In genomic region chr2:23475036-23475435, GRCh38 we compare ENCODE assay signal across 26 cellular contexts.
"Had no signal": no experiment of that assay in that cellular context is flagged by ENCODE, and none has a peak within 500 bp of the region (broad histone marks: within the 10 kb centered on the region; RNA-seq: fewer than 3 reads in every experiment).

No MANE protein-coding gene starts in this region.

- H3K27me3 Mint-ChIP-seq: activated B cell treated with CpG ODN at 0.5 μM for 24 hours had no signal

- ATAC-seq: activated CD4-positive, alpha-beta T cell treated with anti-CD3 and anti-CD28 coated beads for 36 hours; activated T-helper 17 cell treated with anti-CD3 and anti-CD28 coated beads, Interleukin-2, amount 50 U/mL, for 72 hours; heart left ventricle; left lobe of liver; lower lobe of right lung; naive thymus-derived CD4-positive, alpha-beta T cell had no signal

- H3K4me1 Mint-ChIP-seq: activated B cell treated with CpG ODN at 0.5 μM for 24 hours; activated CD4-positive, alpha-beta T cell treated with anti-CD3 and anti-CD28 coated beads for 36 hours; activated naive CD8-positive, alpha-beta T cell treated with anti-CD3 and anti-CD28 coated beads, Interleukin-2, amount 10 ng/mL, durations not matched to agents 7 days and 5 days; activated T-helper 17 cell treated with anti-CD3 and anti-CD28 coated beads, Interleukin-2, amount 50 U/mL, for 72 hours; immature natural killer cell had no signal

- H3K27me3 ChIP-seq: breast epithelium, heart left ventricle, testis had no signal

- H3K36me3 ChIP-seq: breast epithelium, heart left ventricle, lower lobe of right lung, spleen had no signal

- H3K9me3 ChIP-seq: breast epithelium, heart left ventricle, lower lobe of right lung, spleen, testis had no signal

- DNase-seq: activated B cell treated with CpG ODN at 0.5 μM for 24 hours; activated CD4-positive, alpha-beta T cell treated with anti-CD3 and anti-CD28 coated beads for 36 hours; activated CD4-positive, alpha-beta T cell treated with anti-CD3 and anti-CD28 coated beads, Interleukin-2, amount 50 U/mL, for 4 hours; activated CD8-positive, alpha-beta memory T cell treated with anti-CD3 and anti-CD28 coated beads for 24 hours; activated CD8-positive, alpha-beta memory T cell treated with anti-CD3 and anti-CD28 coated beads, Interleukin-2, amount 50 U/mL, for 4 hours; activated naive CD4-positive, alpha-beta T cell treated with anti-CD3 and anti-CD28 coated beads for 36 hours; activated naive CD8-positive, alpha-beta T cell treated with anti-CD3 and anti-CD28 coated beads, Interleukin-2, amount 10 ng/mL, durations not matched to agents 7 days and 5 days; activated T-cell treated with anti-CD3 and anti-CD28 coated beads, Interleukin-2, amount 50 U/mL, for 24 hours; amniotic stem cell; heart left ventricle; immature natural killer cell; lower lobe of right lung; naive thymus-derived CD4-positive, alpha-beta T cell; spleen; stimulated activated CD4-positive, alpha-beta T cell treated with anti-CD3 and anti-CD28 coated beads, Interleukin-4, amount 100 ng/mL, for 1 hour; stimulated activated naive CD4-positive, alpha-beta T cell; T1000; testis; trophoblast cell had no signal

- H3K4me1 ChIP-seq: breast epithelium, heart left ventricle, lower lobe of right lung, spleen, testis had no signal

- H3K36me3 Mint-ChIP-seq: immature natural killer cell had no signal

- H3K27ac Mint-ChIP-seq: activated B cell treated with CpG ODN at 0.5 μM for 24 hours; activated CD4-positive, alpha-beta T cell treated with anti-CD3 and anti-CD28 coated beads for 36 hours; activated naive CD4-positive, alpha-beta T cell treated with anti-CD3 and anti-CD28 coated beads for 36 hours; activated naive CD8-positive, alpha-beta T cell treated with anti-CD3 and anti-CD28 coated beads, Interleukin-2, amount 10 ng/mL, durations not matched to agents 7 days and 5 days; activated T-cell treated with anti-CD3 and anti-CD28 coated beads, Interleukin-2, amount 50 U/mL, for 24 hours; activated T-helper 17 cell treated with anti-CD3 and anti-CD28 coated beads, Interleukin-2, amount 50 U/mL, for 72 hours; immature natural killer cell; naive thymus-derived CD4-positive, alpha-beta T cell; T-helper 1 cell treated with Interleukin-12 subunit alpha and Interleukin-12 subunit beta and Interleukin-4 antibody, amounts not matched to agents 30 μg/mL and 1 μg/mL, for 36 hours had no signal

- H3K4me3 ChIP-seq: breast epithelium, coronary artery, heart left ventricle, lower lobe of right lung, spleen, testis had no signal

- H3K9me3 Mint-ChIP-seq: activated B cell treated with CpG ODN at 0.5 μM for 24 hours; activated naive CD4-positive, alpha-beta T cell treated with anti-CD3 and anti-CD28 coated beads for 36 hours; activated naive CD8-positive, alpha-beta T cell treated with anti-CD3 and anti-CD28 coated beads, Interleukin-2, amount 10 ng/mL, durations not matched to agents 7 days and 5 days; activated T-cell treated with anti-CD3 and anti-CD28 coated beads, Interleukin-2, amount 50 U/mL, for 24 hours; activated T-helper 17 cell treated with anti-CD3 and anti-CD28 coated beads, Interleukin-2, amount 50 U/mL, for 72 hours; T-helper 1 cell treated with Interleukin-12 subunit alpha and Interleukin-12 subunit beta and Interleukin-4 antibody, amounts not matched to agents 30 μg/mL and 1 μg/mL, for 36 hours had no signal

- FAIRE-seq: endometrium had no signal

- H3K27ac ChIP-seq: breast epithelium, coronary artery, heart left ventricle, lower lobe of right lung, spleen, testis had no signal

- H3K4me3 Mint-ChIP-seq: activated B cell treated with CpG ODN at 0.5 μM for 24 hours; activated CD4-positive, alpha-beta T cell treated with anti-CD3 and anti-CD28 coated beads for 36 hours; activated naive CD4-positive, alpha-beta T cell treated with anti-CD3 and anti-CD28 coated beads for 36 hours; activated naive CD8-positive, alpha-beta T cell treated with anti-CD3 and anti-CD28 coated beads, Interleukin-2, amount 10 ng/mL, durations not matched to agents 7 days and 5 days; activated T-cell treated with anti-CD3 and anti-CD28 coated beads, Interleukin-2, amount 50 U/mL, for 24 hours; activated T-helper 17 cell treated with anti-CD3 and anti-CD28 coated beads, Interleukin-2, amount 50 U/mL, for 72 hours; immature natural killer cell; naive thymus-derived CD4-positive, alpha-beta T cell; neural crest cell; T-helper 1 cell treated with Interleukin-12 subunit alpha and Interleukin-12 subunit beta and Interleukin-4 antibody, amounts not matched to agents 30 μg/mL and 1 μg/mL, for 36 hours had no signal
